Comparison of ENCODE assay signal across 8 cellular contexts in the genomic region with DNA sequence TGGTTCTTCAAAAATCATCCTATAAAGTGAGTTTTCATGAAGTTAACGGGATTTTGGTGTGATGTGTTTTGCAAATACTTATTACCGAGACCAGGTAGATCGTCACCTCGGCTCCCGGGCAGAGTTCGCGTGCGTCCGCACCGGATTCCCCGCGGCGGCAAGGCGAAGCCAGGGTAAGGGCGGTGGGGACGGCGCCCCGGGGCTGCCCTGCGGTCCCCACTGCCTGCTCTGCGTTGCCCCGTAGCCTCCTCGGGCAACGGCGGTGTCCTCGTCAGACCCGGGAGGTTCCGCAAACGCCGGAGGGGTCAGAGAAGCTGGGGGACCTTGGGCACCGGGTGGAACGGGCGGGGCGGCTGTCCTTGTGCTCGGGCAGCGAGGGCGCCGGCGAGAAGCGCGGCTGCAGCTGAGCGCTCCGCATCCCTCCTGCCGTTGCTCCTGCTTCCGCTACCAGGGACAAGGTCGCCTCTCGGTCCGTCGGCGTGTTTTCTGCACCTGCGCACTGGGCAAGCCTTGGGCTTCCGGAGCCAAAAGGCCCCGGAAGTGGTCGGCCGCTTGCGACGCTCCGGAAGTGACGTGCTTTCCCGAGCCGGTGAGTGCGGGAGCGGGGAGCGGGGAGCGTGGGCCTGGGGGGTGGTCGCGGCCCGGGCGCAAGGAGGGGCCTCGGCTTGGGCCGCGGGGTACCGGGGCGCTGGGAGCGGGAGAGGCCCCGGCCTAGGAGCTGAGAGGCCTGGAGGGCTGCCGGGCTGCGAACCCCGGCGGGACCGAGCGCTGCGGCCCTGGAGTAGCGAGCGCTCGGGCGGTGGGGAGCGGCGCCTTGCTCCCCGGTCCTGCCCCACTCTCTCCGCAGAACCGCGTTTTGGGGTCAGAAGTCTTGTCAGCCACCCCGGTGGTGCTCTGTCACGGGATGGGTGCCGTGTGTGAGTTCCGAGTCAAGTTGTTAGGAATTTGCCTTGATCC. TPM values are rescaled to one million over a fixed set of nuclear protein-coding genes. Genes with fewer than 3 reads are reported as not detected.
A peak's percentile ranks its signal among the peaks of the same experiment; 100 is the strongest.
DNase-seq lines count a peak whose midpoint lies in the region; ATAC-seq and TF ChIP-seq lines count a peak whose summit lies in the region.

A gene with protein sequence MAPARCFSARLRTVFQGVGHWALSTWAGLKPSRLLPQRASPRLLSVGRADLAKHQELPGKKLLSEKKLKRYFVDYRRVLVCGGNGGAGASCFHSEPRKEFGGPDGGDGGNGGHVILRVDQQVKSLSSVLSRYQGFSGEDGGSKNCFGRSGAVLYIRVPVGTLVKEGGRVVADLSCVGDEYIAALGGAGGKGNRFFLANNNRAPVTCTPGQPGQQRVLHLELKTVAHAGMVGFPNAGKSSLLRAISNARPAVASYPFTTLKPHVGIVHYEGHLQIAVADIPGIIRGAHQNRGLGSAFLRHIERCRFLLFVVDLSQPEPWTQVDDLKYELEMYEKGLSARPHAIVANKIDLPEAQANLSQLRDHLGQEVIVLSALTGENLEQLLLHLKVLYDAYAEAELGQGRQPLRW (plus strand): TSS at position 560 of the 957 bp plus-strand sequence. CDS start 10,393 bp downstream, outside the sequence.

- H3K27ac ChIP-seq in hepatocyte, result peak within 1 kb of the TSS; percentile 92
- H3K27ac ChIP-seq in aorta (ENCODE audit: low read depth in 1 of 2, low read length in 2 of 2), result peak within 1 kb of the TSS; percentile 49 to 55

- no peak for TF ChIP-seq CTCF in astrocyte of the cerebellum (IDR thresholded peaks at IDR 0.05; ENCODE audit: low read depth, low read length, missing control alignments)
- no peak for TF ChIP-seq CTCF in hepatocyte (IDR thresholded peaks at IDR 0.05; ENCODE audit: poor library complexity)

- peak within 1 kb of the TSS; percentile 75 for H2AFZ ChIP-seq in hepatocyte

- DNase-seq in NCI-H2081 (lab: John Stamatoyannopoulos, UW) (peak; percentile 93 to 97), T-helper 9 cell (peak; percentile 91), astrocyte of the cerebellum (ENCODE audit: low read depth) (peak; percentile 83), hepatocyte (ENCODE audit: low spot score) (peak; percentile 98), renal cortical epithelial cell (ENCODE audit: low read depth) (peak; percentile 89), aorta (peak; percentile 97 to 99)

- intact Hi-C loops in aorta (cut with DNase I), result loop anchor here in 1 of 2 donors (2.0 to 10.0 kb wide), 3 partner anchors 40 to 192 kb away; a partner anchor contains a TSS

- H3K27me3 ChIP-seq in hepatocyte (no peaks in the 10 kb centered on the region), aorta (ENCODE audit: control insufficient read depth in 1 of 2, insufficient read depth in 2 of 2, low read length in 1 of 2) (no peaks in the 10 kb centered on the region)

- in situ Hi-C loops in astrocyte of the cerebellum (cut with HindIII; ENCODE audit: low sequenced_read_pairs), result no loop called here

- ATAC-seq in GM18517 (IDR thresholded peaks at IDR 0.05; ENCODE audit: unreplicated experiment) (peak; percentile 83), HG03039 (IDR thresholded peaks at IDR 0.05; ENCODE audit: unreplicated experiment) (peak; percentile 88), aorta (ENCODE audit: low FRiP score) (peak; percentile 97)

- H3K79me2 ChIP-seq in hepatocyte, result peaks cover 44% of the 10 kb centered on the region

- H3K4me2 ChIP-seq in hepatocyte, result peak within 1 kb of the TSS; percentile 97

- no peaks in the 10 kb centered on the region for H3K9me2 ChIP-seq in hepatocyte (replicated peaks; ENCODE audit: insufficient read depth)

- no peaks in the 10 kb centered on the region for H3K36me3 ChIP-seq in hepatocyte (replicated peaks; ENCODE audit: insufficient read depth, low read depth)
- no peaks in the 10 kb centered on the region for H3K36me3 ChIP-seq in aorta (ENCODE audit: control insufficient read depth in 1 of 2, insufficient read depth in 2 of 2, low read length in 1 of 2)

- H3K4me3 ChIP-seq in astrocyte of the cerebellum (ENCODE audit: low read depth, low read length) (peak within 1 kb of the TSS; percentile 97), hepatocyte (peak within 1 kb of the TSS; percentile 89), aorta (ENCODE audit: low read length in 2 of 2) (peak within 1 kb of the TSS; percentile 56 to 91)

- 1% methylated on average over 62 of the region's 96 CpGs for WGBS in hepatocyte (ENCODE audit: low lambda C conversion rate, missing lambda C conversion rate)
- WGBS in aorta, 2 donors, result 0% methylated on average over 85 to 96 of the region's 96 CpGs

- H3K9me3 ChIP-seq in hepatocyte (ENCODE audit: low read depth) (no peaks in the 10 kb centered on the region), aorta (ENCODE audit: control insufficient read depth, low read length) (no peaks in the 10 kb centered on the region)

- no peaks in the 10 kb centered on the region for H4K20me1 ChIP-seq in hepatocyte (ENCODE audit: insufficient read depth, poor library complexity, severe bottlenecking)

- peaks cover 15% of the 10 kb centered on the region for H3K4me1 ChIP-seq in hepatocyte (ENCODE audit: insufficient read depth)
- H3K4me1 ChIP-seq in aorta (ENCODE audit: control insufficient read depth in 1 of 2, insufficient read depth in 2 of 2, low read length in 2 of 2), result peaks cover 0 to 3% of the 10 kb centered on the region in 2 donors

RNA-seq across cellular contexts. Expression of the gene that starts here (rescaled TPM):
- total RNA-seq in hepatocyte (16.7 and 18.4 TPM in 2 replicates), renal cortical epithelial cell (21.7 and 25.2 TPM in 2 replicates), aorta (10 to 100 TPM; 24.6 to 33.3 TPM)
- polyA plus RNA-seq in hepatocyte (21.8 and 26.7 TPM in 2 replicates), aorta (10 to 100 TPM in 1 of 2 donors, 1 to 10 TPM in 1; 5.3 to 55.3 TPM)

Comparison
In these comparisons a context has a peak if more than half of its experiments do, and no peak if none do; other contexts are left out.
1. Peak in every context shown above with its lines: DNase-seq, ATAC-seq, H3K4me3 ChIP-seq and H3K27ac ChIP-seq.